In genomic region chr1:61320575-61320974, GRCh38 we compare ENCODE assay signal across 15 cellular contexts.
DNase-seq lines count a peak whose midpoint lies in the region; ATAC-seq and TF ChIP-seq lines count a peak whose summit lies in the region.
"Had no signal": no experiment of that assay in that cellular context is flagged by ENCODE, and none has a peak within 500 bp of the region (broad histone marks: within the 10 kb centered on the region; RNA-seq: fewer than 3 reads in every experiment).

No MANE protein-coding gene starts in this region.

- TF ChIP-seq EP300 in esophagus muscularis mucosa (IDR thresholded peaks at IDR 0.05), result no peak

- H3K27me3 Mint-ChIP-seq in MCF 10A (ENCODE audit: insufficient read depth, unreplicated experiment) (no peaks in the 10 kb centered on the region), CD14-positive monocyte (ENCODE audit: low read depth in 3 of 3) (peaks cover 0 to 1% (median under 1%) of the 10 kb centered on the region in 3 donors)
- H3K27me3 Mint-ChIP-seq in CD8-positive, alpha-beta T cell (ENCODE audit: low read depth), result no peaks in the 10 kb centered on the region

- no peaks in the 10 kb centered on the region for H3K36me3 Mint-ChIP-seq in MCF 10A (ENCODE audit: insufficient read depth, unreplicated experiment)
- H3K36me3 Mint-ChIP-seq in CD8-positive, alpha-beta T cell, result no peaks in the 10 kb centered on the region
- H3K36me3 Mint-ChIP-seq in CD14-positive monocyte, result peaks cover 3 to 7% of the 10 kb centered on the region in 2 donors

- dilution Hi-C loops in mammary epithelial cell (cut with HindIII; ENCODE audit: low sequenced_read_pairs), result no loop called here

- intact Hi-C loops in MCF 10A (cut with micrococcal nuclease), result no loop called here
- intact Hi-C loops in mammary epithelial cell (cut with micrococcal nuclease), result no loop called here
- intact Hi-C loops in esophagus muscularis mucosa (cut with DNase I), result loop anchor here (5.0 kb wide), 1 partner anchor 68 kb away; no protein-coding TSS in a partner anchor
- intact Hi-C loops in CD8-positive, alpha-beta T cell (cut with DNase I, micrococcal nuclease), result no loop called here
- intact Hi-C loops in CD14-positive monocyte (cut with micrococcal nuclease), result no loop called here

- H3K4me1 ChIP-seq in mammary epithelial cell (ENCODE audit: insufficient read depth, low read length), result peaks cover 46% of the 10 kb centered on the region
- peaks cover 56% of the 10 kb centered on the region for H3K4me1 ChIP-seq in RWPE2 (ENCODE audit: insufficient read depth, poor library complexity, severe bottlenecking)
- H3K4me1 ChIP-seq in esophagus muscularis mucosa, result peaks cover 40 to 88% (median 73%) of the 10 kb centered on the region in 4 donors
- no peaks in the 10 kb centered on the region for H3K4me1 ChIP-seq in CD8-positive, alpha-beta T cell (ENCODE audit: insufficient read depth, low read length)

- no peak for TF ChIP-seq POLR2A in esophagus muscularis mucosa (IDR thresholded peaks at IDR 0.05; ENCODE audit: low read depth)

- H3K27ac Mint-ChIP-seq in MCF 10A (ENCODE audit: low read depth, unreplicated experiment), result peak overlapping the region; percentile 99
- no peak overlapping the region for H3K27ac Mint-ChIP-seq in CD8-positive, alpha-beta T cell
- H3K27ac Mint-ChIP-seq in CD14-positive monocyte, result no peak overlapping the region

- H3K4me3 ChIP-seq in mammary epithelial cell (replicated peaks in 1 of 3; ENCODE audit: insufficient read depth in 1 of 3, low read depth in 2 of 3, low read length in 3 of 3), result no peak overlapping the region
- H3K4me3 ChIP-seq in RWPE2 (ENCODE audit: severe bottlenecking), result no peak overlapping the region
- no peak overlapping the region for H3K4me3 ChIP-seq in esophagus muscularis mucosa
- H3K4me3 ChIP-seq in CD8-positive, alpha-beta T cell (ENCODE audit: low read depth, low read length), result no peak overlapping the region
- H3K4me3 ChIP-seq: BLaER1 treated with 17β-estradiol and CSF1 and Interleukin-3, amounts not matched to agents 10 nM and 100 nM; HAP-1; SJSA1 had no signal

- H3K36me3 ChIP-seq in mammary epithelial cell (ENCODE audit: insufficient read depth, low read length) (no peaks in the 10 kb centered on the region), RWPE2 (ENCODE audit: low read depth) (no peaks in the 10 kb centered on the region), esophagus muscularis mucosa (no peaks in the 10 kb centered on the region)
- H3K36me3 ChIP-seq in CD8-positive, alpha-beta T cell (ENCODE audit: insufficient read depth, low read length), result no peaks in the 10 kb centered on the region
- H3K36me3 ChIP-seq: BLaER1 treated with 17β-estradiol and CSF1 and Interleukin-3, amounts not matched to agents 10 nM and 100 nM; HAP-1; SJSA1 had no signal

- no peaks in the 10 kb centered on the region for H3K79me2 ChIP-seq in mammary epithelial cell (ENCODE audit: insufficient read depth, low read length)

- 100% methylated on average over 2 of the region's 2 CpGs for WGBS in mammary epithelial cell (ENCODE audit: low coverage, missing lambda C conversion rate)
- 88% methylated on average over 2 of the region's 2 CpGs for WGBS in esophagus muscularis mucosa

- in situ Hi-C loops in mammary epithelial cell (cut with MboI; ENCODE audit: low sequenced_read_pairs in 2 of 2), result no loop called here

- H3K9ac ChIP-seq in mammary epithelial cell (ENCODE audit: insufficient read depth, low read length), result no peak overlapping the region
- H3K9ac ChIP-seq: BLaER1 treated with 17β-estradiol and CSF1 and Interleukin-3, amounts not matched to agents 10 nM and 100 nM had no signal

- H3K9me3 Mint-ChIP-seq in MCF 10A (ENCODE audit: unreplicated experiment), result peaks cover 6% of the 10 kb centered on the region
- no peaks in the 10 kb centered on the region for H3K9me3 Mint-ChIP-seq in CD8-positive, alpha-beta T cell
- H3K9me3 Mint-ChIP-seq in CD14-positive monocyte, result no peaks in the 10 kb centered on the region

- H3K4me1 Mint-ChIP-seq in MCF 10A (ENCODE audit: insufficient read depth, unreplicated experiment), result peaks cover 54% of the 10 kb centered on the region
- H3K4me1 Mint-ChIP-seq in CD8-positive, alpha-beta T cell (ENCODE audit: low read depth), result no peaks in the 10 kb centered on the region
- peaks cover 2% of the 10 kb centered on the region for H3K4me1 Mint-ChIP-seq in CD14-positive monocyte

- no peak for ATAC-seq in RWPE2 (ENCODE audit: low read depth)
- no peak for ATAC-seq in CD8-positive, alpha-beta T cell
- ATAC-seq: Panc1 had no signal

- H3K27me3 ChIP-seq in mammary epithelial cell (ENCODE audit: insufficient read depth, low read length) (no peaks in the 10 kb centered on the region), RWPE2 (ENCODE audit: insufficient read depth, poor library complexity, severe bottlenecking) (no peaks in the 10 kb centered on the region), esophagus muscularis mucosa (no peaks in the 10 kb centered on the region)
- no peaks in the 10 kb centered on the region for H3K27me3 ChIP-seq in CD8-positive, alpha-beta T cell (ENCODE audit: insufficient read depth, low read length)
- H3K27me3 ChIP-seq: BLaER1 treated with 17β-estradiol and CSF1 and Interleukin-3, amounts not matched to agents 10 nM and 100 nM; SJSA1 had no signal

- H3K9me3 ChIP-seq in mammary epithelial cell (replicated peaks; ENCODE audit: insufficient read depth, low read length), result no peaks in the 10 kb centered on the region
- H3K9me3 ChIP-seq in RWPE2 (ENCODE audit: severe bottlenecking), result no peaks in the 10 kb centered on the region
- no peaks in the 10 kb centered on the region for H3K9me3 ChIP-seq in esophagus muscularis mucosa
- H3K9me3 ChIP-seq in CD8-positive, alpha-beta T cell (ENCODE audit: low read length), result no peaks in the 10 kb centered on the region
- H3K9me3 ChIP-seq: BLaER1 treated with 17β-estradiol and CSF1 and Interleukin-3, amounts not matched to agents 10 nM and 100 nM; HAP-1; SJSA1 had no signal

- H3K4me3 Mint-ChIP-seq in MCF 10A (ENCODE audit: unreplicated experiment) (no peak overlapping the region), CD14-positive monocyte (no peak overlapping the region)
- H3K4me3 Mint-ChIP-seq in CD8-positive, alpha-beta T cell, result no peak overlapping the region

- BruUV-seq in MCF 10A (replicated peaks; lab: Mats Ljungman, UMichigan) (no TSS peak), mammary epithelial cell (replicated peaks; lab: Mats Ljungman, UMichigan) (no TSS peak)

- TF ChIP-seq CTCF in MCF 10A (IDR thresholded peaks at IDR 0.05; ENCODE audit: unreplicated experiment), result no peak
- no peak for TF ChIP-seq CTCF in mammary epithelial cell (conservative IDR thresholded peaks at IDR 0.05 in 1 of 2, IDR thresholded peaks at IDR 0.05 in 1 of 2; ENCODE audit: extremely low read depth in 1 of 2, insufficient read depth in 1 of 2, low read depth in 1 of 2, low read length in 2 of 2)
- no peak for TF ChIP-seq CTCF in RWPE2 (IDR thresholded peaks at IDR 0.05; ENCODE audit: poor library complexity, severe bottlenecking)
- no peak for TF ChIP-seq CTCF in esophagus muscularis mucosa (IDR thresholded peaks at IDR 0.05)
- no peak for TF ChIP-seq CTCF in CD8-positive, alpha-beta T cell (IDR thresholded peaks at IDR 0.05)
- no peak for TF ChIP-seq CTCF in CD14-positive monocyte (IDR thresholded peaks at IDR 0.05)

- no peak overlapping the region for H2AFZ ChIP-seq in mammary epithelial cell (ENCODE audit: low read depth, low read length)

- POLR2A ChIA-PET in MCF 10A (lab: Yijun Ruan, JAX), result interaction anchor here (0.6 to 5.6 kb wide), 9 partner anchors 11 to 241 kb away, joined by 3 to 55 read pairs (median 4); partner anchors contain the start of gene NFIA
- POLR2A ChIA-PET in CD8-positive, alpha-beta T cell (lab: Charles Lee), result no interaction called here

- no peak overlapping the region for H3K4me2 ChIP-seq in mammary epithelial cell (ENCODE audit: insufficient read depth, low read depth, low read length)
- H3K4me2 ChIP-seq: BLaER1 treated with 17β-estradiol and CSF1 and Interleukin-3, amounts not matched to agents 10 nM and 100 nM had no signal

- H3K27ac ChIP-seq in mammary epithelial cell (ENCODE audit: insufficient read depth, low read depth, low read length) (no peak overlapping the region), RWPE2 (ENCODE audit: poor library complexity, severe bottlenecking) (peak overlapping the region; percentile 81), esophagus muscularis mucosa (replicated peaks in 1 of 4) (peak overlapping the region; percentile 12 to 84 (median 82))
- no peak overlapping the region for H3K27ac ChIP-seq in CD8-positive, alpha-beta T cell (ENCODE audit: low read depth, low read length)
- H3K27ac ChIP-seq: BLaER1 treated with 17β-estradiol and CSF1 and Interleukin-3, amounts not matched to agents 10 nM and 100 nM; SJSA1 had no signal

- DNase-seq in MCF 10A (ENCODE audit: unreplicated experiment) (no peak), mammary epithelial cell (no peak), RWPE2 (ENCODE audit: low spot score) (no peak), esophagus muscularis mucosa (ENCODE audit: extremely low spot score) (no peak), CD14-positive monocyte (ENCODE audit: low spot score) (no peak), NCI-H1092 treated with DMSO at 0.1 percent for 48 hours (lab: John Stamatoyannopoulos, UW) (no peak)
- no peak for DNase-seq in CD8-positive, alpha-beta T cell
- DNase-seq: DND-41, NCI-H1105, NCI-H2081, NCI-H524 had no signal

- no peaks in the 10 kb centered on the region for H4K20me1 ChIP-seq in mammary epithelial cell (ENCODE audit: insufficient read depth, low read length)
- H4K20me1 ChIP-seq: BLaER1 treated with 17β-estradiol and CSF1 and Interleukin-3, amounts not matched to agents 10 nM and 100 nM had no signal

- CTCF ChIA-PET in MCF 10A (lab: Yijun Ruan, JAX), result interaction anchor here (0.6 to 0.7 kb wide), 6 partner anchors 8 to 364 kb away, joined by 3 to 5 read pairs (median 4); no protein-coding TSS in a partner anchor
- CTCF ChIA-PET in mammary epithelial cell (lab: Charles Lee; ENCODE audit: low non-redundant PET), result no interaction called here
- CTCF ChIA-PET in CD8-positive, alpha-beta T cell (lab: Charles Lee), result interaction anchor here (1.0 kb wide), 1 partner anchor 13 kb away, joined by 3 read pairs; no protein-coding TSS in a partner anchor

Comparison
In these comparisons a context has a peak if more than half of its experiments do, and no peak if none do; other contexts are left out.
1. H3K27ac ChIP-seq: peak in RWPE2 (single experiment) and esophagus muscularis mucosa (4 of 4); none in mammary epithelial cell (single experiment) and CD8-positive, alpha-beta T cell (single experiment).